ENCODE assay signal across 20 cellular contexts in the genomic region with DNA sequence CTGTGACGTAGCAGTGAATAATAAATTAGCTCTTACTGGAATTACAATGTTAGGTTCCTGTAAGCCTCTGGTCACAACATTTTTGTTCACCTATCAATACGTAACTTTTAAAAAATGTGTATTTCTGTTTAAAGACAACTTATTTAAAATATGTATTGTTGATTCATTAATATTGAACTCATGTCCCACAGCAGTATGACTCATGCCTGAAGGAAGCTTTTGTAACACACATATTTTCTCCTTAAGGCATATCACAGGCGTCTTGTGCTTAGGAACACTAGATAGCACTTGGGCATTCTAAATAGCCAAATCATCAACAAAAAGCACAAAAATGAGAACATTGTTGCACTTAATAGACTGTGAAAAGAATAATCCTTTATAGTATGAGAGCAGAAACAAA.
A peak's percentile ranks its signal among the peaks of the same experiment; 100 is the strongest.
DNase-seq lines count a peak whose midpoint lies in the region; ATAC-seq, FAIRE-seq and TF ChIP-seq lines count a peak whose summit lies in the region.
"Had no signal": no experiment of that assay in that cellular context is flagged by ENCODE, and none has a peak within 500 bp of the region (broad histone marks: within the 10 kb centered on the region; RNA-seq: fewer than 3 reads in every experiment).

No MANE protein-coding gene starts in this region.

- peaks cover 54% of the 10 kb centered on the region for H3K79me2 ChIP-seq in mammary epithelial cell (ENCODE audit: insufficient read depth, low read length)

- in situ Hi-C loops in mammary epithelial cell (cut with MboI; ENCODE audit: low sequenced_read_pairs in 2 of 2): loop anchor here (25.0 kb wide), 1 partner anchor 512 kb away; no protein-coding TSS in a partner anchor

- H3K4me3 Mint-ChIP-seq in Caco-2 (ENCODE audit: unreplicated experiment): no peak overlapping the region
- H3K4me3 Mint-ChIP-seq: activated naive CD4-positive, alpha-beta T cell treated with anti-CD3 and anti-CD28 coated beads for 36 hours; activated T-cell treated with anti-CD3 and anti-CD28 coated beads, Interleukin-2, amount 50 U/mL, for 4 hours; CD4-positive, CD25-positive, alpha-beta regulatory T cell had no signal

- H3K4me1 ChIP-seq in mammary epithelial cell (ENCODE audit: insufficient read depth, low read length) (peaks cover 8% of the 10 kb centered on the region), pancreas (peaks cover 12 to 19% (median 13%) of the 10 kb centered on the region in 3 donors), Caco-2 (no peaks in the 10 kb centered on the region)
- H3K4me1 ChIP-seq: ascending aorta, right atrium auricular region had no signal

- peak overlapping the region; percentile 31 for H3K4me2 ChIP-seq in mammary epithelial cell (ENCODE audit: insufficient read depth, low read depth, low read length)

- WGBS in mammary epithelial cell (ENCODE audit: low coverage, missing lambda C conversion rate): 53% methylated on average over 3 of the region's 3 CpGs
- 95 to 99% methylated on average over 3 of the region's 3 CpGs for WGBS in pancreas, 2 donors

- POLR2A ChIA-PET in BJ (lab: Charles Lee) (no interaction called here), Caco-2 (lab: Charles Lee) (no interaction called here)

- no peak for TF ChIP-seq CTCF in BJ (IDR thresholded peaks at IDR 0.05; ENCODE audit: insufficient read depth, low read depth, low read length)
- TF ChIP-seq CTCF in mammary epithelial cell (conservative IDR thresholded peaks at IDR 0.05 in 1 of 2, IDR thresholded peaks at IDR 0.05 in 1 of 2; ENCODE audit: extremely low read depth in 1 of 2, insufficient read depth in 1 of 2, low read depth in 1 of 2, low read length in 2 of 2): no peak
- no peak for TF ChIP-seq CTCF in foreskin fibroblast (IDR thresholded peaks at IDR 0.05; ENCODE audit: low read depth, low read length)
- TF ChIP-seq CTCF in pancreas (IDR thresholded peaks at IDR 0.05): no peak
- TF ChIP-seq CTCF in Caco-2 (IDR thresholded peaks at IDR 0.05; ENCODE audit: insufficient read depth in 1 of 2, low read depth in 1 of 2, low read length in 1 of 2, severe bottlenecking in 1 of 2, unreplicated experiment in 1 of 2): no peak

- BruUV-seq in mammary epithelial cell (replicated peaks; lab: Mats Ljungman, UMichigan) (no TSS peak), Caco-2 (replicated peaks; lab: Mats Ljungman, UMichigan) (no TSS peak)

- H3K27me3 Mint-ChIP-seq in Caco-2 (ENCODE audit: insufficient read depth, unreplicated experiment): no peaks in the 10 kb centered on the region
- H3K27me3 Mint-ChIP-seq: CD4-positive, CD25-positive, alpha-beta regulatory T cell had no signal

- no peak for ATAC-seq in activated naive CD4-positive, alpha-beta T cell treated with anti-CD3 and anti-CD28 coated beads, Interleukin-2, amount 50 U/mL, for 72 hours
- ATAC-seq in pancreas: no peak
- ATAC-seq: activated T-cell treated with anti-CD3 and anti-CD28 coated beads, Interleukin-2, amount 50 U/mL, for 4 hours had no signal

- H3K9me3 ChIP-seq in mammary epithelial cell (replicated peaks; ENCODE audit: insufficient read depth, low read length): no peaks in the 10 kb centered on the region
- H3K9me3 ChIP-seq in pancreas: no peaks in the 10 kb centered on the region
- H3K9me3 ChIP-seq in Caco-2: no peaks in the 10 kb centered on the region
- H3K9me3 ChIP-seq: right atrium auricular region had no signal

- CTCF ChIA-PET in BJ (lab: Yijun Ruan, JAX) (no interaction called here), mammary epithelial cell (lab: Charles Lee; ENCODE audit: low non-redundant PET) (no interaction called here), Caco-2 (lab: Charles Lee) (no interaction called here)

- H3K9me3 Mint-ChIP-seq in activated naive CD4-positive, alpha-beta T cell treated with anti-CD3 and anti-CD28 coated beads, Interleukin-2, amount 50 U/mL, for 72 hours: peaks cover 0 to 9% of the 10 kb centered on the region in 2 donors
- H3K9me3 Mint-ChIP-seq in Caco-2 (ENCODE audit: unreplicated experiment): no peaks in the 10 kb centered on the region

- no peak overlapping the region for H2AFZ ChIP-seq in mammary epithelial cell (ENCODE audit: low read depth, low read length)

- no peak overlapping the region for H3K9ac ChIP-seq in mammary epithelial cell (ENCODE audit: insufficient read depth, low read length)

- no peak for FAIRE-seq in pancreas (lab: Jason Lieb, UNC)

- H3K4me3 ChIP-seq in BJ (ENCODE audit: low read depth, low read length): no peak overlapping the region
- H3K4me3 ChIP-seq in mammary epithelial cell (replicated peaks in 1 of 3; ENCODE audit: insufficient read depth in 1 of 3, low read depth in 2 of 3, low read length in 3 of 3): no peak overlapping the region
- H3K4me3 ChIP-seq in foreskin fibroblast (ENCODE audit: low read depth in 1 of 2, low read length in 2 of 2): no peak overlapping the region
- no peak overlapping the region for H3K4me3 ChIP-seq in pancreas
- H3K4me3 ChIP-seq in Caco-2 (ENCODE audit: low read depth, low read length): no peak overlapping the region
- H3K4me3 ChIP-seq: ascending aorta, right atrium auricular region had no signal

- H3K27ac Mint-ChIP-seq in activated naive CD4-positive, alpha-beta T cell treated with anti-CD3 and anti-CD28 coated beads, Interleukin-2, amount 50 U/mL, for 72 hours: no peak overlapping the region
- H3K27ac Mint-ChIP-seq in Caco-2 (ENCODE audit: unreplicated experiment): no peak overlapping the region
- H3K27ac Mint-ChIP-seq: activated naive CD4-positive, alpha-beta T cell treated with anti-CD3 and anti-CD28 coated beads for 36 hours; CD4-positive, CD25-positive, alpha-beta regulatory T cell had no signal

- DNase-seq in BJ (ENCODE audit: low read depth) (peak; percentile 1), M059J (ENCODE audit: low read depth) (peak; percentile 12), mammary epithelial cell (peak; percentile 47), foreskin fibroblast (peak; percentile 24 to 65), pancreas (no peak), superior temporal gyrus (ENCODE audit: extremely low spot score) (no peak), Caco-2 (no peak)
- no peak for DNase-seq in activated naive CD4-positive, alpha-beta T cell treated with anti-CD3 and anti-CD28 coated beads, Interleukin-2, amount 50 U/mL, for 72 hours (ENCODE audit: low spot score in 2 of 2)
- DNase-seq: activated CD4-positive, CD25-positive, alpha-beta regulatory T cell treated with anti-CD3 and anti-CD28 coated beads, Interleukin-2, amount 50 U/mL, for 72 hours; activated naive CD4-positive, alpha-beta T cell treated with anti-CD3 and anti-CD28 coated beads for 36 hours; activated T-cell treated with anti-CD3 and anti-CD28 coated beads, Interleukin-2, amount 50 U/mL, for 4 hours; CD4-positive, CD25-positive, alpha-beta regulatory T cell; DMS53; glutamatergic neuron; Kasumi-1; NCI-H1436; NCI-H2227 treated with DMSO at 0.1 percent for 48 hours; T-helper 9 cell had no signal

- peak overlapping the region; percentile 33 for H3K27ac ChIP-seq in mammary epithelial cell (ENCODE audit: insufficient read depth, low read depth, low read length)
- H3K27ac ChIP-seq in pancreas: no peak overlapping the region
- H3K27ac ChIP-seq: ascending aorta, right atrium auricular region had no signal

- intact Hi-C loops in mammary epithelial cell (cut with micrococcal nuclease) (no loop called here), pancreas (cut with DNase I) (no loop called here), Caco-2 (cut with micrococcal nuclease; ENCODE audit: unreplicated experiment) (no loop called here)

- H4K20me1 ChIP-seq in mammary epithelial cell (ENCODE audit: insufficient read depth, low read length): no peaks in the 10 kb centered on the region

- no peaks in the 10 kb centered on the region for H3K4me1 Mint-ChIP-seq in Caco-2 (ENCODE audit: low read depth, unreplicated experiment)

- peaks cover 3 to 12% of the 10 kb centered on the region in 2 donors for H3K36me3 Mint-ChIP-seq in activated naive CD4-positive, alpha-beta T cell treated with anti-CD3 and anti-CD28 coated beads, Interleukin-2, amount 50 U/mL, for 72 hours
- no peaks in the 10 kb centered on the region for H3K36me3 Mint-ChIP-seq in Caco-2 (ENCODE audit: insufficient read depth, unreplicated experiment)
- H3K36me3 Mint-ChIP-seq: CD4-positive, CD25-positive, alpha-beta regulatory T cell had no signal

- H3K27me3 ChIP-seq in BJ (ENCODE audit: control insufficient read depth, insufficient read depth, low read length) (no peaks in the 10 kb centered on the region), mammary epithelial cell (ENCODE audit: insufficient read depth, low read length) (no peaks in the 10 kb centered on the region), pancreas (no peaks in the 10 kb centered on the region), Caco-2 (replicated peaks; ENCODE audit: control insufficient read depth, insufficient read depth, low read length) (no peaks in the 10 kb centered on the region)
- H3K27me3 ChIP-seq: ascending aorta, right atrium auricular region had no signal

- H3K36me3 ChIP-seq in BJ (ENCODE audit: control insufficient read depth, insufficient read depth, low read length) (no peaks in the 10 kb centered on the region), mammary epithelial cell (ENCODE audit: insufficient read depth, low read length) (no peaks in the 10 kb centered on the region), pancreas (no peaks in the 10 kb centered on the region), Caco-2 (ENCODE audit: control insufficient read depth, insufficient read depth, low read length) (no peaks in the 10 kb centered on the region)
- H3K36me3 ChIP-seq: ascending aorta, right atrium auricular region had no signal

- dilution Hi-C loops in mammary epithelial cell (cut with HindIII; ENCODE audit: low sequenced_read_pairs): no loop called here

Comparison
In these comparisons a context has a peak if more than half of its experiments do, and no peak if none do; other contexts are left out.
1. DNase-seq: peak in BJ (single experiment), M059J (single experiment), mammary epithelial cell (single experiment) and foreskin fibroblast (2 of 2); none in activated naive CD4-positive, alpha-beta T cell treated with anti-CD3 and anti-CD28 coated beads, Interleukin-2, amount 50 U/mL, for 72 hours (0 of 2), pancreas (0 of 6), superior temporal gyrus (single experiment) and Caco-2 (0 of 2).